In genomic region chr3:154130540-154130939, GRCh38 we compare ENCODE assay signal across 1 cellular context.
TF ChIP-seq lines count a peak whose summit lies in the region.

No MANE protein-coding gene starts in this region.

TF ChIP-seq in HepG2, 621 proteins besides CTCF, POLR2A, EP300 and RAD21:
- TF ChIP-seq ZNF713 (CRISPR knock-in tag; IDR thresholded peaks at IDR 0.05) (no peak), ZNF567 (CRISPR knock-in tag; IDR thresholded peaks at IDR 0.05; ENCODE audit: borderline replicate concordance) (no peak), CBFB (CRISPR knock-in tag; IDR thresholded peaks at IDR 0.05) (no peak), ZNF10 (CRISPR knock-in tag; IDR thresholded peaks at IDR 0.05; ENCODE audit: borderline replicate concordance, low read depth) (no peak), ZNF678 (CRISPR knock-in tag; IDR thresholded peaks at IDR 0.05) (no peak), SMAD3 (CRISPR knock-in tag; IDR thresholded peaks at IDR 0.05) (no peak), ZNF83 (CRISPR knock-in tag; IDR thresholded peaks at IDR 0.05; ENCODE audit: borderline replicate concordance) (no peak), PRPF4 (IDR thresholded peaks at IDR 0.05; ENCODE audit: low read depth, low read length, poor library complexity, severe bottlenecking) (no peak), ZSCAN5A (CRISPR knock-in tag; IDR thresholded peaks at IDR 0.05; ENCODE audit: borderline replicate concordance) (no peak), ZNF44 (CRISPR knock-in tag; IDR thresholded peaks at IDR 0.05) (no peak)
- TF ChIP-seq, protein P1, sequence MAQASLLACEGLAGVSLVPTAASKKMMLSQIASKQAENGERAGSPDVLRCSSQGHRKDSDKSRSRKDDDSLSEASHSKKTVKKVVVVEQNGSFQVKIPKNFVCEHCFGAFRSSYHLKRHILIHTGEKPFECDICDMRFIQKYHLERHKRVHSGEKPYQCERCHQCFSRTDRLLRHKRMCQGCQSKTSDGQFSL (CRISPR knock-in tag; IDR thresholded peaks at IDR 0.05) = no peak
- TF ChIP-seq, protein P2, sequence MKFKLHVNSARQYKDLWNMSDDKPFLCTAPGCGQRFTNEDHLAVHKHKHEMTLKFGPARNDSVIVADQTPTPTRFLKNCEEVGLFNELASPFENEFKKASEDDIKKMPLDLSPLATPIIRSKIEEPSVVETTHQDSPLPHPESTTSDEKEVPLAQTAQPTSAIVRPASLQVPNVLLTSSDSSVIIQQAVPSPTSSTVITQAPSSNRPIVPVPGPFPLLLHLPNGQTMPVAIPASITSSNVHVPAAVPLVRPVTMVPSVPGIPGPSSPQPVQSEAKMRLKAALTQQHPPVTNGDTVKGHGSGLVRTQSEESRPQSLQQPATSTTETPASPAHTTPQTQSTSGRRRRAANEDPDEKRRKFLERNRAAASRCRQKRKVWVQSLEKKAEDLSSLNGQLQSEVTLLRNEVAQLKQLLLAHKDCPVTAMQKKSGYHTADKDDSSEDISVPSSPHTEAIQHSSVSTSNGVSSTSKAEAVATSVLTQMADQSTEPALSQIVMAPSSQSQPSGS (CRISPR knock-in tag; IDR thresholded peaks at IDR 0.05) = no peak
